In genomic region chr16:58684001-58684353, GRCh38 we compare ENCODE assay signal across 8 cellular contexts. TPM values are rescaled to one million over a fixed set of nuclear protein-coding genes. Genes with fewer than 3 reads are reported as not detected.
DNase-seq lines count a peak whose midpoint lies in the region; ATAC-seq, FAIRE-seq and TF ChIP-seq lines count a peak whose summit lies in the region.

No MANE protein-coding gene starts in this region.

- H3K27ac Mint-ChIP-seq in CD4-positive, alpha-beta memory T cell, result peak overlapping the region; percentile 38 to 91 (median 89)
- peak overlapping the region; percentile 88 for H3K27ac Mint-ChIP-seq in stimulated activated memory B cell treated with anti-CD40 and anti-IgM and Interleukin-4, amounts not matched to agents 10 μg/mL and 1 μg/mL and 100 μg/mL, for 72 hours

- H3K9me3 ChIP-seq in CD4-positive, alpha-beta memory T cell (ENCODE audit: control insufficient read depth in 1 of 2, low read length in 2 of 2), result no peaks in the 10 kb centered on the region
- H3K9me3 ChIP-seq in iPS-18a (ENCODE audit: control insufficient read depth, low read depth, low read length), result no peaks in the 10 kb centered on the region

- peaks cover 0 to 2% (median 0%) of the 10 kb centered on the region in 8 donors for H3K9me3 Mint-ChIP-seq in CD4-positive, alpha-beta memory T cell
- no peaks in the 10 kb centered on the region for H3K9me3 Mint-ChIP-seq in stimulated activated memory B cell treated with anti-CD40 and anti-IgM and Interleukin-4, amounts not matched to agents 10 μg/mL and 1 μg/mL and 100 μg/mL, for 72 hours

- ATAC-seq in HG03159 (IDR thresholded peaks at IDR 0.05; ENCODE audit: unreplicated experiment), result peak; percentile 4
- ATAC-seq in stimulated activated memory B cell treated with anti-CD40 and anti-IgM and Interleukin-4, amounts not matched to agents 10 μg/mL and 1 μg/mL and 100 μg/mL, for 72 hours, result no peak
- ATAC-seq in HG02763 (IDR thresholded peaks at IDR 0.05; ENCODE audit: unreplicated experiment), result no peak

- TF ChIP-seq POLR2A in GM12892 (IDR thresholded peaks at IDR 0.05; ENCODE audit: low read depth, low read length), result no peak

- H3K27me3 ChIP-seq in CD4-positive, alpha-beta memory T cell (ENCODE audit: insufficient read depth, low read length), result no peaks in the 10 kb centered on the region
- H3K27me3 ChIP-seq in iPS-18a (ENCODE audit: control insufficient read depth, insufficient read depth, low read length), result peaks cover 4% of the 10 kb centered on the region

- H3K4me3 ChIP-seq in CD4-positive, alpha-beta memory T cell (ENCODE audit: low read length in 2 of 2), result peak overlapping the region; percentile 46 to 82
- peak overlapping the region; percentile 91 for H3K4me3 ChIP-seq in iPS-18a (ENCODE audit: low read length)

- H3K36me3 Mint-ChIP-seq in CD4-positive, alpha-beta memory T cell, result peaks cover 3 to 11% of the 10 kb centered on the region in 2 donors
- H3K36me3 Mint-ChIP-seq in stimulated activated memory B cell treated with anti-CD40 and anti-IgM and Interleukin-4, amounts not matched to agents 10 μg/mL and 1 μg/mL and 100 μg/mL, for 72 hours, result peaks cover 10% of the 10 kb centered on the region

- no peak for FAIRE-seq in GM12892 (lab: Jason Lieb, UNC)

- DNase-seq in CD4-positive, alpha-beta memory T cell, result no peak
- no peak for DNase-seq in NCI-H2171 (lab: John Stamatoyannopoulos, UW)
- no peak for DNase-seq in GM12892 (ENCODE audit: insufficient read length)

- CTCF ChIA-PET in CD4-positive, alpha-beta memory T cell (lab: Charles Lee; ENCODE audit: partially characterized antibody), result interaction anchor here (0.6 to 1.3 kb wide), 4 partner anchors 12 to 172 kb away, joined by 3 to 6 read pairs (median 4); no protein-coding TSS in a partner anchor

- intact Hi-C loops in CD4-positive, alpha-beta memory T cell (cut with micrococcal nuclease), result loop anchor here (1.0 kb wide), 2 partner anchors 50 to 54 kb away; partner anchors contain the start of gene GOT2

- H3K4me1 Mint-ChIP-seq in CD4-positive, alpha-beta memory T cell, result peaks cover 11 to 22% (median 18%) of the 10 kb centered on the region in 4 donors
- H3K4me1 Mint-ChIP-seq in stimulated activated memory B cell treated with anti-CD40 and anti-IgM and Interleukin-4, amounts not matched to agents 10 μg/mL and 1 μg/mL and 100 μg/mL, for 72 hours, result peaks cover 27% of the 10 kb centered on the region

- H3K4me1 ChIP-seq in CD4-positive, alpha-beta memory T cell (ENCODE audit: insufficient read depth, low read length), result peaks cover 20% of the 10 kb centered on the region
- no peaks in the 10 kb centered on the region for H3K4me1 ChIP-seq in iPS-18a (ENCODE audit: control insufficient read depth, low read depth, low read length)

- H3K27me3 Mint-ChIP-seq in CD4-positive, alpha-beta memory T cell, result no peaks in the 10 kb centered on the region
- H3K27me3 Mint-ChIP-seq in stimulated activated memory B cell treated with anti-CD40 and anti-IgM and Interleukin-4, amounts not matched to agents 10 μg/mL and 1 μg/mL and 100 μg/mL, for 72 hours, result no peaks in the 10 kb centered on the region

- H3K27ac ChIP-seq in CD4-positive, alpha-beta memory T cell (ENCODE audit: low read depth, low read length), result peak overlapping the region; percentile 55
- H3K27ac ChIP-seq in angular gyrus (ENCODE audit: low read depth, low read length) (peak overlapping the region; percentile 90), iPS-18a (ENCODE audit: low read length) (peak overlapping the region; percentile 27)

- H3K9ac ChIP-seq in iPS-18a (ENCODE audit: low read length), result peak overlapping the region; percentile 91

- POLR2A ChIA-PET in CD4-positive, alpha-beta memory T cell (lab: Charles Lee; ENCODE audit: partially characterized antibody), result interaction anchor here (1.1 to 1.9 kb wide), 4 partner anchors 13 to 72 kb away, joined by 3 to 12 read pairs (median 6); partner anchors contain the start of gene CNOT1

- H3K4me3 Mint-ChIP-seq in CD4-positive, alpha-beta memory T cell, result peak overlapping the region; percentile 88 to 93 (median 92)
- H3K4me3 Mint-ChIP-seq in stimulated activated memory B cell treated with anti-CD40 and anti-IgM and Interleukin-4, amounts not matched to agents 10 μg/mL and 1 μg/mL and 100 μg/mL, for 72 hours, result peak overlapping the region; percentile 92

- H3K36me3 ChIP-seq in CD4-positive, alpha-beta memory T cell (ENCODE audit: insufficient read depth, low read length), result no peaks in the 10 kb centered on the region
- H3K36me3 ChIP-seq in iPS-18a (ENCODE audit: control insufficient read depth, low read depth, low read length), result peaks cover 10% of the 10 kb centered on the region

RNA-seq across cellular contexts. Expression of gene SLC38A7, which starts 0.6 kb away (rescaled TPM):
- total RNA-seq in CD4-positive, alpha-beta memory T cell, result 10 to 100 TPM; 11.4 to 13.8 TPM
- 1 to 10 TPM; 3.5 to 6.7 TPM for polyA plus RNA-seq in CD4-positive, alpha-beta memory T cell
- polyA plus RNA-seq in GM12892 (2012; ENCODE audit: missing spikeins), result 3.3 TPM

RNA-seq across cellular contexts. Expression of gene GOT2, which starts 50.1 kb away (rescaled TPM):
- 10 to 100 TPM; 37.1 to 42.4 TPM for total RNA-seq in CD4-positive, alpha-beta memory T cell
- polyA plus RNA-seq in CD4-positive, alpha-beta memory T cell, result 100 to 1,000 TPM in 1 of 2 donors, 10 to 100 TPM in 1; 86.3 to 113 TPM
- polyA plus RNA-seq in GM12892 (2012; ENCODE audit: missing spikeins), result 69.2 TPM

RNA-seq across cellular contexts. Expression of gene CNOT1, which starts 54.4 kb away (rescaled TPM):
- total RNA-seq in CD4-positive, alpha-beta memory T cell, result 100 to 1,000 TPM; 251 to 262 TPM
- polyA plus RNA-seq in CD4-positive, alpha-beta memory T cell, result 100 to 1,000 TPM in 1 of 2 donors, 10 to 100 TPM in 1; 74.9 to 107 TPM
- polyA plus RNA-seq in GM12892 (2012; ENCODE audit: missing spikeins), result 124 TPM

Comparison
In these comparisons a context has a peak if more than half of its experiments do, and no peak if none do; other contexts are left out.
1. H3K27ac ChIP-seq: peak in every context shown above with its lines; median percentile 90 in angular gyrus; 55 in CD4-positive, alpha-beta memory T cell; 27 in iPS-18a.